Comparison of ENCODE assay signal across 15 cellular contexts in genomic region chr1:184049836-184050468, GRCh38. TPM values are rescaled to one million over a fixed set of nuclear protein-coding genes. Genes with fewer than 3 reads are reported as not detected.
DNase-seq lines count a peak whose midpoint lies in the region; TF ChIP-seq lines count a peak whose summit lies in the region.
"Had no signal": no experiment of that assay in that cellular context is flagged by ENCODE, and none has a peak within 500 bp of the region (broad histone marks: within the 10 kb centered on the region; RNA-seq: fewer than 3 reads in every experiment).

No MANE protein-coding gene starts in this region.

- no peak overlapping the region for H3K27ac ChIP-seq in OCI-LY7 (ENCODE audit: low read depth, low read length, poor library complexity, severe bottlenecking)
- H3K27ac ChIP-seq in mammary epithelial cell (ENCODE audit: insufficient read depth, low read depth, low read length) = no peak overlapping the region
- no peak overlapping the region for H3K27ac ChIP-seq in substantia nigra (ENCODE audit: low read depth, low read length, poor library complexity, severe bottlenecking)
- H3K27ac ChIP-seq: colonic mucosa had no signal

- peaks cover 34% of the 10 kb centered on the region for H3K27me3 Mint-ChIP-seq in activated CD4-positive, alpha-beta memory T cell treated with anti-CD3 and anti-CD28 coated beads, Interleukin-2, amount 10 ng/mL, durations not matched to agents 7 days and 5 days
- H3K27me3 Mint-ChIP-seq in activated CD4-positive, alpha-beta memory T cell treated with anti-CD3 and anti-CD28 coated beads for 36 hours = peaks cover 6% of the 10 kb centered on the region
- H3K27me3 Mint-ChIP-seq in osteocyte (ENCODE audit: unreplicated experiment) = no peaks in the 10 kb centered on the region

- in situ Hi-C loops in mammary epithelial cell (cut with MboI; ENCODE audit: low sequenced_read_pairs in 2 of 2) = no loop called here

- TF ChIP-seq CTCF in OCI-LY7 (conservative IDR thresholded peaks at IDR 0.05; ENCODE audit: low read length) = no peak
- TF ChIP-seq CTCF in mammary epithelial cell (conservative IDR thresholded peaks at IDR 0.05 in 1 of 2, IDR thresholded peaks at IDR 0.05 in 1 of 2; ENCODE audit: extremely low read depth in 1 of 2, insufficient read depth in 1 of 2, low read depth in 1 of 2, low read length in 2 of 2) = no peak
- no peak for TF ChIP-seq CTCF in osteocyte (IDR thresholded peaks at IDR 0.05)
- TF ChIP-seq CTCF in BE2C (IDR thresholded peaks at IDR 0.05; ENCODE audit: low read depth, low read length) = no peak

- H3K4me3 ChIP-seq in OCI-LY7 (ENCODE audit: low read depth, low read length, poor library complexity, severe bottlenecking) (no peak overlapping the region), mammary epithelial cell (replicated peaks in 1 of 3; ENCODE audit: insufficient read depth in 1 of 3, low read depth in 2 of 3, low read length in 3 of 3) (no peak overlapping the region), BE2C (ENCODE audit: low read depth, low read length) (no peak overlapping the region)
- H3K4me3 ChIP-seq: colonic mucosa, lower lobe of right lung, thyroid gland had no signal

- H3K36me3 Mint-ChIP-seq in activated CD4-positive, alpha-beta memory T cell treated with anti-CD3 and anti-CD28 coated beads, Interleukin-2, amount 10 ng/mL, durations not matched to agents 7 days and 5 days (ENCODE audit: low read depth) = peaks cover 18% of the 10 kb centered on the region
- peaks cover 7% of the 10 kb centered on the region for H3K36me3 Mint-ChIP-seq in activated CD4-positive, alpha-beta memory T cell treated with anti-CD3 and anti-CD28 coated beads for 36 hours
- H3K36me3 Mint-ChIP-seq in osteocyte (ENCODE audit: unreplicated experiment) = peaks cover 7% of the 10 kb centered on the region

- WGBS in mammary epithelial cell (ENCODE audit: low coverage, missing lambda C conversion rate) = 97% methylated on average over 2 of the region's 2 CpGs

- BruUV-seq in OCI-LY7 (replicated peaks; lab: Mats Ljungman, UMichigan) (no TSS peak), mammary epithelial cell (replicated peaks; lab: Mats Ljungman, UMichigan) (no TSS peak)

- H3K9me3 ChIP-seq in OCI-LY7 (ENCODE audit: low read length) (peaks cover 4% of the 10 kb centered on the region; the same call in 1 of the 2 replicates), mammary epithelial cell (replicated peaks; ENCODE audit: insufficient read depth, low read length) (no peaks in the 10 kb centered on the region), BE2C (no peaks in the 10 kb centered on the region)
- H3K9me3 ChIP-seq: colonic mucosa, lower lobe of right lung, thyroid gland had no signal

- dilution Hi-C loops in mammary epithelial cell (cut with HindIII; ENCODE audit: low sequenced_read_pairs) = no loop called here

- H3K4me2 ChIP-seq in OCI-LY7 (ENCODE audit: low read length) (no peak overlapping the region), mammary epithelial cell (ENCODE audit: insufficient read depth, low read depth, low read length) (no peak overlapping the region)

- H3K9me3 Mint-ChIP-seq in activated CD4-positive, alpha-beta memory T cell treated with anti-CD3 and anti-CD28 coated beads, Interleukin-2, amount 10 ng/mL, durations not matched to agents 7 days and 5 days = no peaks in the 10 kb centered on the region
- no peaks in the 10 kb centered on the region for H3K9me3 Mint-ChIP-seq in activated CD4-positive, alpha-beta memory T cell treated with anti-CD3 and anti-CD28 coated beads for 36 hours
- H3K9me3 Mint-ChIP-seq in osteocyte (ENCODE audit: unreplicated experiment) = no peaks in the 10 kb centered on the region

- no peak overlapping the region for H3K4me3 Mint-ChIP-seq in activated CD4-positive, alpha-beta memory T cell treated with anti-CD3 and anti-CD28 coated beads, Interleukin-2, amount 10 ng/mL, durations not matched to agents 7 days and 5 days
- H3K4me3 Mint-ChIP-seq in activated CD4-positive, alpha-beta memory T cell treated with anti-CD3 and anti-CD28 coated beads for 36 hours = no peak overlapping the region
- H3K4me3 Mint-ChIP-seq in osteocyte (ENCODE audit: unreplicated experiment) = no peak overlapping the region

- H3K36me3 ChIP-seq in OCI-LY7 (ENCODE audit: insufficient read depth, low read length) (peaks cover 7% of the 10 kb centered on the region), mammary epithelial cell (ENCODE audit: insufficient read depth, low read length) (no peaks in the 10 kb centered on the region), BE2C (no peaks in the 10 kb centered on the region)
- H3K36me3 ChIP-seq: colonic mucosa, thyroid gland had no signal

- H2AFZ ChIP-seq in OCI-LY7 (ENCODE audit: low read length) (peak overlapping the region; percentile 98; the same call in 1 of the 2 replicates), mammary epithelial cell (ENCODE audit: low read depth, low read length) (peak overlapping the region; percentile 99)

- H3K27me3 ChIP-seq in mammary epithelial cell (ENCODE audit: insufficient read depth, low read length) = peaks cover 2% of the 10 kb centered on the region
- no peaks in the 10 kb centered on the region for H3K27me3 ChIP-seq in BE2C
- H3K27me3 ChIP-seq: colonic mucosa, thyroid gland had no signal

- H3K4me1 ChIP-seq in OCI-LY7 (ENCODE audit: insufficient read depth, low read length, poor library complexity, severe bottlenecking) (peaks cover 15% of the 10 kb centered on the region), mammary epithelial cell (ENCODE audit: insufficient read depth, low read length) (peaks cover 22% of the 10 kb centered on the region), BE2C (0 out of 2 replicates have a peak, but pooled peaks cover 3% of the 10 kb centered on the region)
- H3K4me1 ChIP-seq: colonic mucosa had no signal

- peak overlapping the region; percentile 63 for H3K27ac Mint-ChIP-seq in activated CD4-positive, alpha-beta memory T cell treated with anti-CD3 and anti-CD28 coated beads, Interleukin-2, amount 10 ng/mL, durations not matched to agents 7 days and 5 days
- H3K27ac Mint-ChIP-seq in activated CD4-positive, alpha-beta memory T cell treated with anti-CD3 and anti-CD28 coated beads for 36 hours = no peak overlapping the region
- H3K27ac Mint-ChIP-seq in osteocyte (ENCODE audit: unreplicated experiment) = peak overlapping the region; percentile 99

- H3K79me2 ChIP-seq in OCI-LY7 (ENCODE audit: insufficient read depth, low read depth, low read length) = peaks cover 13% of the 10 kb centered on the region; the same call in 1 of the 2 replicates
- peaks cover 26% of the 10 kb centered on the region for H3K79me2 ChIP-seq in mammary epithelial cell (ENCODE audit: insufficient read depth, low read length)

- POLR2A ChIA-PET in activated CD4-positive, alpha-beta memory T cell treated with anti-CD3 and anti-CD28 coated beads, Interleukin-2, amount 10 ng/mL, durations not matched to agents 7 days and 5 days (lab: Charles Lee) = interaction anchor here (1.7 to 2.9 kb wide), 3 partner anchors 8 to 94 kb away, joined by 5 to 39 read pairs (median 9); no protein-coding TSS in a partner anchor
- POLR2A ChIA-PET in activated CD4-positive, alpha-beta memory T cell treated with anti-CD3 and anti-CD28 coated beads for 36 hours (lab: Charles Lee) = interaction anchor here (0.6 to 2.1 kb wide), 3 partner anchors 13 to 556 kb away, joined by 3 to 14 read pairs (median 5); partner anchors contain the start of gene COLGALT2
- POLR2A ChIA-PET in OCI-LY7 (lab: Charles Lee) = interaction anchor here (1.3 to 2.8 kb wide), 4 partner anchors 11 to 978 kb away, joined by 3 to 21 read pairs (median 7); no protein-coding TSS in a partner anchor

- intact Hi-C loops in activated CD4-positive, alpha-beta memory T cell treated with anti-CD3 and anti-CD28 coated beads for 36 hours (cut with micrococcal nuclease) = loop anchor here (2.0 to 10.0 kb wide), 4 partner anchors 335 to 1107 kb away; partner anchors contain the start of genes C1orf21, SWT1 and TRMT1L
- intact Hi-C loops in OCI-LY7 (cut with micrococcal nuclease; ENCODE audit: unreplicated experiment) = loop anchor here (5.0 to 10.0 kb wide), 5 partner anchors 418 to 1265 kb away; partner anchors contain the start of genes IVNS1ABP, RNF2, SMG7 and SWT1
- intact Hi-C loops in mammary epithelial cell (cut with micrococcal nuclease) = loop anchor here (5.0 kb wide), 1 partner anchor 133 kb away; no protein-coding TSS in a partner anchor

- no peaks in the 10 kb centered on the region for H4K20me1 ChIP-seq in OCI-LY7 (ENCODE audit: insufficient read depth, low read length)
- no peaks in the 10 kb centered on the region for H4K20me1 ChIP-seq in mammary epithelial cell (ENCODE audit: insufficient read depth, low read length)

- no peak overlapping the region for H3K9ac ChIP-seq in mammary epithelial cell (ENCODE audit: insufficient read depth, low read length)

- no peak for DNase-seq in activated CD4-positive, alpha-beta memory T cell treated with anti-CD3 and anti-CD28 coated beads, Interleukin-2, amount 10 ng/mL, durations not matched to agents 7 days and 5 days
- no peak for DNase-seq in activated CD4-positive, alpha-beta memory T cell treated with anti-CD3 and anti-CD28 coated beads for 36 hours
- DNase-seq in OCI-LY7 (ENCODE audit: low spot score) (no peak), mammary epithelial cell (no peak), osteocyte (ENCODE audit: extremely low spot score, unreplicated experiment) (no peak), BE2C (no peak), substantia nigra (lab: John Stamatoyannopoulos, UW) (no peak)
- no peak for DNase-seq in effector CD4-positive, alpha-beta T cell
- DNase-seq: activated CD4-positive, alpha-beta T cell treated with anti-CD3 and anti-CD28 coated beads for 48 hours; activated naive CD4-positive, alpha-beta T cell treated with anti-CD3 and anti-CD28 coated beads, Interleukin-2, amount 50 U/mL, for 16 hours; colonic mucosa; lower lobe of right lung; NCI-H1092; occipital lobe; thyroid gland had no signal

- CTCF ChIA-PET in activated CD4-positive, alpha-beta memory T cell treated with anti-CD3 and anti-CD28 coated beads, Interleukin-2, amount 10 ng/mL, durations not matched to agents 7 days and 5 days (lab: Charles Lee) = interaction anchor here (1.6 kb wide), 1 partner anchor 25 kb away, joined by 8 read pairs; no protein-coding TSS in a partner anchor
- CTCF ChIA-PET in activated CD4-positive, alpha-beta memory T cell treated with anti-CD3 and anti-CD28 coated beads for 36 hours (lab: Charles Lee) = interaction anchor here (1.7 to 2.9 kb wide), 3 partner anchors 134 to 394 kb away, joined by 5 to 10 read pairs (median 9); no protein-coding TSS in a partner anchor
- CTCF ChIA-PET in OCI-LY7 (lab: Charles Lee; ENCODE audit: unreplicated experiment) = no interaction called here
- CTCF ChIA-PET in mammary epithelial cell (lab: Charles Lee; ENCODE audit: low non-redundant PET) = no interaction called here

- no peaks in the 10 kb centered on the region for H3K9me2 ChIP-seq in OCI-LY7 (ENCODE audit: insufficient read depth, low read length)

- H3K4me1 Mint-ChIP-seq in activated CD4-positive, alpha-beta memory T cell treated with anti-CD3 and anti-CD28 coated beads, Interleukin-2, amount 10 ng/mL, durations not matched to agents 7 days and 5 days = peaks cover 30% of the 10 kb centered on the region
- peaks cover 31% of the 10 kb centered on the region for H3K4me1 Mint-ChIP-seq in activated CD4-positive, alpha-beta memory T cell treated with anti-CD3 and anti-CD28 coated beads for 36 hours (ENCODE audit: low read depth)
- H3K4me1 Mint-ChIP-seq in osteocyte (ENCODE audit: unreplicated experiment) = peaks cover 32% of the 10 kb centered on the region

RNA-seq across cellular contexts. Expression of gene TSEN15, which starts 1.6 kb away (rescaled TPM):
- total RNA-seq in activated CD4-positive, alpha-beta memory T cell treated with anti-CD3 and anti-CD28 coated beads, Interleukin-2, amount 10 ng/mL, durations not matched to agents 7 days and 5 days = 10 to 100 TPM; 52.6 to 53.7 TPM
- total RNA-seq in activated CD4-positive, alpha-beta memory T cell treated with anti-CD3 and anti-CD28 coated beads for 36 hours = 10 to 100 TPM; 44.1 to 44.3 TPM
- total RNA-seq in OCI-LY7 (2014; rRNA removed; shearing (Covaris generic)) = 39.8 and 42.5 TPM in 2 replicates
- total RNA-seq in OCI-LY7 (2022) (45.1 and 45.6 TPM in 2 replicates), mammary epithelial cell (10 to 100 TPM; 40.8 to 66.5 TPM), osteocyte (36.8 and 37.8 TPM in 2 replicates)
- polyA plus RNA-seq in mammary epithelial cell = 23.6 TPM
- 68.2 TPM for polyA minus RNA-seq in mammary epithelial cell
- 53.2 TPM for polyA plus RNA-seq in BE2C (2012; ENCODE audit: insufficient read depth, insufficient read length, low read depth)

RNA-seq across cellular contexts. Expression of gene COLGALT2, which starts 12.4 kb away (rescaled TPM):
- 1 to 10 TPM; 2.6 to 2.9 TPM for total RNA-seq in activated CD4-positive, alpha-beta memory T cell treated with anti-CD3 and anti-CD28 coated beads, Interleukin-2, amount 10 ng/mL, durations not matched to agents 7 days and 5 days
- 1 to 10 TPM; 2.3 to 2.5 TPM for total RNA-seq in activated CD4-positive, alpha-beta memory T cell treated with anti-CD3 and anti-CD28 coated beads for 36 hours
- total RNA-seq in OCI-LY7 (2014; rRNA removed; shearing (Covaris generic)) = 0.03 TPM in 1 of 2 replicates, not detected in the other
- total RNA-seq in OCI-LY7 (2022) = 0.10 TPM in 1 of 2 replicates, not detected in the other
- total RNA-seq in mammary epithelial cell = under 1 TPM; 0.21 to 0.67 TPM
- 0.06 TPM for polyA plus RNA-seq in mammary epithelial cell
- not detected for polyA minus RNA-seq in mammary epithelial cell
- total RNA-seq in osteocyte = 1.9 and 2.8 TPM in 2 replicates
- polyA plus RNA-seq in BE2C (2012; ENCODE audit: insufficient read depth, insufficient read length, low read depth) = 5.2 TPM

Comparison
In these comparisons a context has a peak if more than half of its experiments do, and no peak if none do; other contexts are left out.
1. CTCF ChIA-PET loops: an anchor here in activated CD4-positive, alpha-beta memory T cell treated with anti-CD3 and anti-CD28 coated beads, Interleukin-2, amount 10 ng/mL, durations not matched to agents 7 days and 5 days (1.6 kb wide) and activated CD4-positive, alpha-beta memory T cell treated with anti-CD3 and anti-CD28 coated beads for 36 hours (1.7 to 2.9 kb wide); none called in OCI-LY7 and mammary epithelial cell.